ENCODE assay signal across 8 cellular contexts in the genomic region with DNA sequence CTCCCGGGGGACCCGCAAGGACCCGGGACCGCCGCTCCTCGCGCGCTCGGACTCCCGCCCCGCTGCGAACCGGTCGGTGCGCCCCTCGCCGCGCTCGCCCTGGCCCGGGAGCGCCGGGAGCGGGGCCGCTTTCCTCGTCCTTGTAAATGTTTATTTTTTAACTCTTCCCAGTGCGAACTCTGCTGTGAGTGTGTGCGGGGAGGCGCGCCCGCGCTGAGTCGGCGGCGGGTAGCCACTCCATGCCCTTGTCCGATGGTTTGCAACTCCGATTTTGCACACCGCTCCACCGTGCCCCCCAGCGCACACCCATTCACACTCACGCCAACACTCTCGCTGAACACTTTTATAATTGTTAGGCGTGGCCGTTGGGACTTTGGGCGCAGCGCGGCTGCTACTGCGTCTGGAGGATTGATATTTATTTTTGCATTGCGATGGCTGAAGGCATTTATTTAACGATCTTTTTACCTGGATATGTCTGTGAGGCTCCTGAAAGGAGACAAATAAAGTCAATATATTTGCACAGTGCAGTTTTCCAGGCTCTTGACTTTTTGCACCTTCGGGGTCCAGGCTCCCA. TPM values are rescaled to one million over a fixed set of nuclear protein-coding genes. Genes with fewer than 3 reads are reported as not detected.
A peak's percentile ranks its signal among the peaks of the same experiment; 100 is the strongest.
DNase-seq lines count a peak whose midpoint lies in the region; ATAC-seq, FAIRE-seq and TF ChIP-seq lines count a peak whose summit lies in the region.

No MANE protein-coding gene starts in this region.

- TF ChIP-seq POLR2A in vagina (IDR thresholded peaks at IDR 0.05): no peak

- H3K9me3 Mint-ChIP-seq in memory B cell: no peaks in the 10 kb centered on the region

- H3K9me3 ChIP-seq in HUES48 (ENCODE audit: control insufficient read depth, insufficient read depth, low read length): no peaks in the 10 kb centered on the region
- H3K9me3 ChIP-seq in vagina: no peaks in the 10 kb centered on the region

- H3K27ac ChIP-seq in ACC112 (ENCODE audit: low read depth, low read length) (no peak overlapping the region), HUES48 (ENCODE audit: low read depth, low read length) (no peak overlapping the region), brain microvascular endothelial cell (no peak overlapping the region), vagina (peak overlapping the region; percentile 92)

- DNase-seq in brain microvascular endothelial cell (peak; percentile 14), memory B cell (ENCODE audit: low spot score in 2 of 2) (no peak), vagina (ENCODE audit: extremely low spot score in 2 of 2) (no peak), D721Med (ENCODE audit: insufficient read length, low spot score) (no peak), NCI-H1436 (lab: John Stamatoyannopoulos, UW) (no peak)

- peaks cover 7% of the 10 kb centered on the region for H3K4me1 Mint-ChIP-seq in memory B cell

- H3K4me1 ChIP-seq in ACC112 (ENCODE audit: control insufficient read depth, insufficient read depth, low read length, unreplicated experiment): no peaks in the 10 kb centered on the region
- H3K4me1 ChIP-seq in HUES48 (ENCODE audit: control insufficient read depth, insufficient read depth, low read length): peaks cover 3% of the 10 kb centered on the region; the same call in 1 of the 2 replicates
- H3K4me1 ChIP-seq in vagina: peaks cover 23% of the 10 kb centered on the region

- intact Hi-C loops in vagina (cut with DNase I): loop anchor here (10.0 kb wide), 1 partner anchor 59 kb away; a partner anchor contains a TSS

- H3K27me3 Mint-ChIP-seq in memory B cell: peaks cover 23% of the 10 kb centered on the region

- no peak overlapping the region for H3K27ac Mint-ChIP-seq in memory B cell

- peaks cover 51% of the 10 kb centered on the region for H3K27me3 ChIP-seq in ACC112 (ENCODE audit: insufficient read depth, low read length)
- peaks cover 55% of the 10 kb centered on the region for H3K27me3 ChIP-seq in HUES48 (ENCODE audit: control insufficient read depth, insufficient read depth, low read length)
- H3K27me3 ChIP-seq in brain microvascular endothelial cell (replicated peaks): peaks cover 2% of the 10 kb centered on the region
- no peaks in the 10 kb centered on the region for H3K27me3 ChIP-seq in vagina

- H2AFZ ChIP-seq in ACC112 (ENCODE audit: low read length, unreplicated experiment): peak overlapping the region; percentile 36

- in situ Hi-C loops in brain microvascular endothelial cell (cut with HindIII; ENCODE audit: low pct_ligation_motif_present, low sequenced_read_pairs): no loop called here

- no peak for ATAC-seq in memory B cell (ENCODE audit: low read depth)
- no peak for ATAC-seq in GM19467 (IDR thresholded peaks at IDR 0.05; ENCODE audit: unreplicated experiment)

- H3K9ac ChIP-seq in HUES48 (ENCODE audit: low read depth, low read length): no peak overlapping the region

- no peak for FAIRE-seq in D721Med (lab: Jason Lieb, UNC)

- H3K79me2 ChIP-seq in ACC112 (ENCODE audit: control insufficient read depth, insufficient read depth, low read length, unreplicated experiment): no peaks in the 10 kb centered on the region

- H3K36me3 ChIP-seq in ACC112 (ENCODE audit: insufficient read depth, low read length) (no peaks in the 10 kb centered on the region), HUES48 (ENCODE audit: control insufficient read depth, insufficient read depth, low read length) (no peaks in the 10 kb centered on the region), brain microvascular endothelial cell (replicated peaks) (no peaks in the 10 kb centered on the region), vagina (no peaks in the 10 kb centered on the region)

- H3K4me3 ChIP-seq in ACC112 (ENCODE audit: low read depth, low read length) (peak overlapping the region; percentile 75), HUES48 (ENCODE audit: low read depth, low read length) (peak overlapping the region; percentile 70), brain microvascular endothelial cell (ENCODE audit: low read depth, low read length) (peak overlapping the region; percentile 64), vagina (peak overlapping the region; percentile 62 to 73)

- H3K4me3 Mint-ChIP-seq in memory B cell: peak overlapping the region; percentile 79

- no peak for TF ChIP-seq CTCF in brain microvascular endothelial cell (IDR thresholded peaks at IDR 0.05; ENCODE audit: low read depth, low read length, missing control alignments)
- TF ChIP-seq CTCF in vagina (IDR thresholded peaks at IDR 0.05): no peak
- TF ChIP-seq CTCF in D721Med (IDR thresholded peaks at IDR 0.05; ENCODE audit: insufficient read depth, missing control alignments): no peak

- no peaks in the 10 kb centered on the region for H3K36me3 Mint-ChIP-seq in memory B cell

RNA-seq across cellular contexts. Expression of a gene that starts 1.0 kb away (rescaled TPM):
- 202 TPM for total RNA-seq in vagina
